8 cellular contexts compared by ENCODE assay signal in genomic region chr11:62705880-62706831, GRCh38. TPM values are rescaled to one million over a fixed set of nuclear protein-coding genes. Genes with fewer than 3 reads are reported as not detected.
DNase-seq lines count a peak whose midpoint lies in the region; ATAC-seq and TF ChIP-seq lines count a peak whose summit lies in the region.

No MANE protein-coding gene starts in this region.

- TF ChIP-seq CTCF in GM12864 (IDR thresholded peaks at IDR 0.05; ENCODE audit: low read depth, low read length, missing control alignments) (no peak), prostate gland (IDR thresholded peaks at IDR 0.05) (no peak), upper lobe of right lung (IDR thresholded peaks at IDR 0.05) (no peak)

- no peaks in the 10 kb centered on the region for H3K27me3 Mint-ChIP-seq in T-helper 17 cell

- H3K4me3 Mint-ChIP-seq in T-helper 17 cell = peak overlapping the region; percentile 97

- intact Hi-C loops in left ventricle myocardium superior (cut with micrococcal nuclease) = no loop called here
- intact Hi-C loops in prostate gland (cut with DNase I) = loop anchor here (5.0 kb wide), 1 partner anchor 104 kb away; the partner anchor contains the start of gene MTA2
- intact Hi-C loops in upper lobe of right lung (cut with DNase I) = no loop called here

- H3K27ac Mint-ChIP-seq in T-helper 17 cell = peak overlapping the region; percentile 88

- H3K27me3 ChIP-seq in prostate gland (replicated peaks; ENCODE audit: insufficient read depth) (no peaks in the 10 kb centered on the region), upper lobe of right lung (no peaks in the 10 kb centered on the region)

- peak; percentile 39 for ATAC-seq in HG02884 (IDR thresholded peaks at IDR 0.05; ENCODE audit: unreplicated experiment)
- ATAC-seq in T-helper 17 cell = peak; percentile 70
- ATAC-seq in left ventricle myocardium superior = peak; percentile 84
- ATAC-seq in upper lobe of right lung = peak; percentile 90

- no peaks in the 10 kb centered on the region for H3K36me3 ChIP-seq in prostate gland
- peaks cover 15% of the 10 kb centered on the region for H3K36me3 ChIP-seq in upper lobe of right lung

- H3K4me3 ChIP-seq in GM12864 (ENCODE audit: low read depth, low read length) (peak overlapping the region; percentile 67), prostate gland (peak overlapping the region; percentile 65 to 68), upper lobe of right lung (peak overlapping the region; percentile 92)

- peak; percentile 60 for TF ChIP-seq POLR2A in prostate gland (IDR thresholded peaks at IDR 0.05)

- DNase-seq in GM12864 (ENCODE audit: low read depth) (peak; percentile 62), NCI-H187 (lab: John Stamatoyannopoulos, UW) (peak; percentile 85 to 96), T-helper 17 cell (peak; percentile 91 to 96 (median 95)), left ventricle myocardium superior (peak; percentile 98), prostate gland (ENCODE audit: low spot score) (peak; percentile 95), upper lobe of right lung (peak; percentile 98)

- no peaks in the 10 kb centered on the region for H3K9me3 ChIP-seq in T-helper 17 cell (ENCODE audit: control insufficient read depth, low read length, poor library complexity, severe bottlenecking)
- no peaks in the 10 kb centered on the region for H3K9me3 ChIP-seq in prostate gland
- H3K9me3 ChIP-seq in upper lobe of right lung = no peaks in the 10 kb centered on the region

- 3% methylated on average over 72 of the region's 73 CpGs for WGBS in prostate gland

- H3K4me1 Mint-ChIP-seq in T-helper 17 cell = peaks cover 29% of the 10 kb centered on the region

- H3K27ac ChIP-seq in angular gyrus (ENCODE audit: low read depth, low read length) = peak overlapping the region; percentile 97
- peak overlapping the region; percentile 77 to 81 for H3K27ac ChIP-seq in prostate gland
- peak overlapping the region; percentile 95 for H3K27ac ChIP-seq in upper lobe of right lung

- H3K4me1 ChIP-seq in prostate gland (replicated peaks) (peaks cover 14% of the 10 kb centered on the region), upper lobe of right lung (peaks cover 39% of the 10 kb centered on the region)

- H3K36me3 Mint-ChIP-seq in T-helper 17 cell (ENCODE audit: low read depth) = no peaks in the 10 kb centered on the region

RNA-seq across cellular contexts. Expression of gene BSCL2, which starts 1.1 kb away (rescaled TPM):
- total RNA-seq in T-helper 17 cell = 10 to 100 TPM; 20.8 to 20.9 TPM
- total RNA-seq in left ventricle myocardium superior = 15.2 TPM
- total RNA-seq in prostate gland = 100 to 1,000 TPM; 148 to 187 TPM
- total RNA-seq in upper lobe of right lung = 65.6 TPM

RNA-seq across cellular contexts. Expression of gene GNG3, which starts 1.3 kb away (rescaled TPM):
- not detected for total RNA-seq in T-helper 17 cell
- total RNA-seq in left ventricle myocardium superior = not detected
- not detected for total RNA-seq in prostate gland
- not detected for total RNA-seq in upper lobe of right lung

RNA-seq across cellular contexts. Expression of gene LRRN4CL, which starts 16.8 kb away (rescaled TPM):
- total RNA-seq in T-helper 17 cell (not detected), left ventricle myocardium superior (3.4 TPM), prostate gland (1 to 10 TPM; 2.8 to 8.0 TPM), upper lobe of right lung (2.0 TPM)

RNA-seq across cellular contexts. Expression of gene HNRNPUL2, which starts 21.1 kb away (rescaled TPM):
- total RNA-seq in T-helper 17 cell = 10 to 100 TPM; 41.4 to 43.2 TPM
- total RNA-seq in left ventricle myocardium superior = 35.8 TPM
- 10 to 100 TPM; 26.6 to 33.5 TPM for total RNA-seq in prostate gland
- total RNA-seq in upper lobe of right lung = 43.1 TPM

RNA-seq across cellular contexts. Expression of gene TTC9C, which starts 22.1 kb away (rescaled TPM):
- total RNA-seq in T-helper 17 cell = 10 to 100 TPM; 11.0 to 14.1 TPM
- 15.1 TPM for total RNA-seq in left ventricle myocardium superior
- 10 to 100 TPM; 25.1 to 25.5 TPM for total RNA-seq in prostate gland
- total RNA-seq in upper lobe of right lung = 31.3 TPM

Comparison
In these comparisons a context has a peak if more than half of its experiments do, and no peak if none do; other contexts are left out.
1. Peak in every context shown above with its lines: DNase-seq, ATAC-seq, H3K4me3 ChIP-seq and H3K27ac ChIP-seq.
2. ATAC-seq: peak in every context shown above with its lines; median percentile 90 in upper lobe of right lung; 84 in left ventricle myocardium superior; 70 in T-helper 17 cell; 39 in HG02884.